17 cellular contexts compared by ENCODE assay signal in the genomic region with DNA sequence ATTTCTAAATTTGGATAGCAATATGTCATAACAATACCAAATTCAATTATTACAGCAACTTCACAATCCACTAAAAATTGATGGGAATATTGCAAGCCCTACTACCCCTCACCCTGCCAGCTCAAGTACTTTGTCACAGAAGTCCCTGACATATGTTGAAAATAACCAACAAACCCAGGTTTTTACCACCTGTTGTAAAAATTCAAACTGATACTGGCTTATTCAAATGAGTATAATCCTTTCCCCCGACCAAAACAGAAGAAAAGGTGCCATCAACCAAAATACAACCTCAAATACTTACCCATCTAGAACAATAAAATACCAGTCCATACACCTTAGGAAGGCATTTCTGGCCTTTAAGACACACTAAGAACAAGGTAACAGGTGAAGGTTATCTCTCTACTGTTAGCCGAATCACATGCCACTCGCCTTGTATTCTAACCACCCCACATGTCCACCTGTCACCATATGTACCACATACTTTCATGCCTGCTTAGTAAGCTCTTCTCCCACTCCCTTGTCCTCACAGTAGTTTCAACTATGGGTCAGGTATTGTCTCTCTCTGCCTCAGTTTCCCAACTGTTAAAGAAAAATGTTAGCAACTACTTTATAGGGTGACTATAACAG. TPM values are rescaled to one million over a fixed set of nuclear protein-coding genes. Genes with fewer than 3 reads are reported as not detected.
DNase-seq lines count a peak whose midpoint lies in the region; ATAC-seq, FAIRE-seq and TF ChIP-seq lines count a peak whose summit lies in the region.
"Had no signal": no experiment of that assay in that cellular context is flagged by ENCODE, and none has a peak within 500 bp of the region (broad histone marks: within the 10 kb centered on the region; RNA-seq: fewer than 3 reads in every experiment).

No MANE protein-coding gene starts in this region.

- no peaks in the 10 kb centered on the region for H3K27me3 Mint-ChIP-seq in nephron (ENCODE audit: low read depth)

- no peak for TF ChIP-seq POLR2A in GM12892 (IDR thresholded peaks at IDR 0.05; ENCODE audit: low read depth, low read length)
- no peak for TF ChIP-seq POLR2A in ovary (IDR thresholded peaks at IDR 0.05)

- no peaks in the 10 kb centered on the region for H3K27me3 ChIP-seq in SJCRH30
- no peaks in the 10 kb centered on the region for H3K27me3 ChIP-seq in ovary
- H3K27me3 ChIP-seq in upper lobe of right lung, result no peaks in the 10 kb centered on the region
- H3K27me3 ChIP-seq: BLaER1 treated with 17β-estradiol and CSF1 and Interleukin-3, amounts not matched to agents 10 nM and 100 nM had no signal

- peak; percentile 14 for DNase-seq in NCI-H2171 treated with DMSO at 0.1 percent for 48 hours (lab: John Stamatoyannopoulos, UW)
- no peak for DNase-seq in NCI-H2171 (lab: John Stamatoyannopoulos, UW)
- no peak for DNase-seq in GM12892 (ENCODE audit: insufficient read length)
- peak in 1 of 2 experiments; percentile 51 for DNase-seq in SJCRH30
- no peak for DNase-seq in ovary
- DNase-seq in upper lobe of right lung, result no peak
- DNase-seq in Right ventricle myocardium inferior (ENCODE audit: missing footprints), result no peak
- DNase-seq: HFFc6, NCI-H146, NCI-H774, Right ventricle myocardium superior had no signal

- peaks cover 41% of the 10 kb centered on the region for H3K4me1 Mint-ChIP-seq in nephron

- H3K4me1 ChIP-seq in SJCRH30 (peaks cover 46% of the 10 kb centered on the region), ovary (ENCODE audit: insufficient read depth) (peaks cover 6% of the 10 kb centered on the region), upper lobe of right lung (peaks cover 21% of the 10 kb centered on the region)
- H3K4me1 ChIP-seq: BLaER1 treated with 17β-estradiol and CSF1 and Interleukin-3, amounts not matched to agents 10 nM and 100 nM had no signal

- TF ChIP-seq CTCF in nephron (IDR thresholded peaks at IDR 0.05; ENCODE audit: unreplicated experiment in 3 of 3), result no peak
- no peak for TF ChIP-seq CTCF in ovary (IDR thresholded peaks at IDR 0.05)
- no peak for TF ChIP-seq CTCF in upper lobe of right lung (IDR thresholded peaks at IDR 0.05)

- ATAC-seq in upper lobe of right lung (no peak), Right ventricle myocardium inferior (no peak)
- ATAC-seq: K562, Panc1, SK-N-SH treated with all-trans-retinoic acid at 6 μM for 48 hours had no signal

- peak; percentile 67 for FAIRE-seq in GM12892 (lab: Jason Lieb, UNC)
- FAIRE-seq: HTR-8/SVneo, K562 had no signal

- peak overlapping the region in 2 of 3 experiments; percentile 1 to 32 for H3K27ac Mint-ChIP-seq in nephron
- H3K27ac Mint-ChIP-seq: HFFc6 had no signal

- no peak overlapping the region for H3K4me3 Mint-ChIP-seq in nephron
- H3K4me3 Mint-ChIP-seq: HFFc6 had no signal

- H3K36me3 Mint-ChIP-seq in nephron (ENCODE audit: low read depth), result peaks cover 78% of the 10 kb centered on the region

- H3K9me3 Mint-ChIP-seq in nephron, result peaks cover 23% of the 10 kb centered on the region

- no peak for TF ChIP-seq EP300 in ovary (IDR thresholded peaks at IDR 0.05)

- intact Hi-C loops in ovary (cut with DNase I) (no loop called here), upper lobe of right lung (cut with DNase I) (no loop called here), Right ventricle myocardium inferior (cut with DNase I) (no loop called here)

- H3K36me3 ChIP-seq in SJCRH30 (peaks cover 9% of the 10 kb centered on the region), ovary (no peaks in the 10 kb centered on the region), upper lobe of right lung (peaks cover 4% of the 10 kb centered on the region)

- H3K9me3 ChIP-seq in SJCRH30 (replicated peaks), result no peaks in the 10 kb centered on the region
- H3K9me3 ChIP-seq in ovary, result no peaks in the 10 kb centered on the region
- H3K9me3 ChIP-seq in upper lobe of right lung, result no peaks in the 10 kb centered on the region

- peak overlapping the region; percentile 68 for H3K27ac ChIP-seq in SJCRH30
- H3K27ac ChIP-seq in ovary, result no peak overlapping the region
- H3K27ac ChIP-seq in upper lobe of right lung, result no peak overlapping the region
- H3K27ac ChIP-seq: BLaER1 treated with 17β-estradiol and CSF1 and Interleukin-3, amounts not matched to agents 10 nM and 100 nM had no signal

- no peak overlapping the region for H3K4me3 ChIP-seq in SJCRH30
- H3K4me3 ChIP-seq in ovary, result no peak overlapping the region
- no peak overlapping the region for H3K4me3 ChIP-seq in upper lobe of right lung
- H3K4me3 ChIP-seq: BLaER1 treated with 17β-estradiol and CSF1 and Interleukin-3, amounts not matched to agents 10 nM and 100 nM; K562 had no signal

- WGBS in ovary, 3 donors, result 91 to 95% (median 92%) methylated on average over 3 of the region's 3 CpGs

RNA-seq across cellular contexts. Expression of a gene that starts 53.1 kb away (rescaled TPM):
- polyA plus RNA-seq in GM12892 (2012; ENCODE audit: missing spikeins), result 37.2 TPM
- 32.0 and 34.2 TPM in 2 replicates for total RNA-seq in SJCRH30 (2014; rRNA removed; shearing (Covaris generic))
- 10 to 100 TPM; 14.0 to 23.6 (median 19.2) TPM for total RNA-seq in ovary
- polyA plus RNA-seq in ovary, result 10 to 100 TPM in 1 of 2 donors, 1 to 10 TPM in 1; 9.5 to 20.4 TPM
- total RNA-seq in upper lobe of right lung, result 37.5 TPM
- total RNA-seq in Right ventricle myocardium inferior, result 20.1 TPM
